Comparison of ENCODE assay signal across 24 cellular contexts in genomic region chr2:210442457-210442856, GRCh38. TPM values are rescaled to one million over a fixed set of nuclear protein-coding genes. Genes with fewer than 3 reads are reported as not detected.
DNase-seq lines count a peak whose midpoint lies in the region; ATAC-seq and TF ChIP-seq lines count a peak whose summit lies in the region.
"Had no signal": no experiment of that assay in that cellular context is flagged by ENCODE, and none has a peak within 500 bp of the region (broad histone marks: within the 10 kb centered on the region; RNA-seq: fewer than 3 reads in every experiment).

No MANE protein-coding gene starts in this region.

- H3K23ac ChIP-seq in H9 (ENCODE audit: insufficient read length, low read depth, low read length) = no peak overlapping the region

- H3K79me2 ChIP-seq in H9 (ENCODE audit: insufficient read depth, low read length) = no peaks in the 10 kb centered on the region

- H2BK5ac ChIP-seq in H9 (ENCODE audit: insufficient read length, low read length) = no peak overlapping the region

- no CpG with 5 or more reads among the region's 2 CpGs for WGBS in H9 (ENCODE audit: extremely low coverage, insufficient read length, low lambda C conversion rate)

- H3K4me1 ChIP-seq in H9 (ENCODE audit: insufficient read depth, low read length) = no peaks in the 10 kb centered on the region

- CTCF ChIA-PET in activated CD4-positive, alpha-beta T cell treated with anti-CD3 and anti-CD28 coated beads, Interleukin-2, amount 10 ng/mL, durations not matched to agents 7 days and 5 days (lab: Charles Lee) = no interaction called here

- no peaks in the 10 kb centered on the region for H3K23me2 ChIP-seq in H9 (ENCODE audit: insufficient read length, low read depth, low read length, poor library complexity, severe bottlenecking)

- no peak overlapping the region for H3K14ac ChIP-seq in H9 (ENCODE audit: insufficient read depth, low read length)

- H3T11ph ChIP-seq in H9 (ENCODE audit: low read length) = no peak overlapping the region

- H4K8ac ChIP-seq in H9 (replicated peaks; ENCODE audit: insufficient read length, low read depth, low read length) = no peak overlapping the region

- H3K27ac Mint-ChIP-seq in activated CD4-positive, alpha-beta T cell treated with anti-CD3 and anti-CD28 coated beads, Interleukin-2, amount 10 ng/mL, durations not matched to agents 7 days and 5 days = peak overlapping the region; percentile 28
- 0 out of 7 replicates have a peak overlapping the region, but pooled peaks of 1 of the 3 experiments have one; percentile 40 for H3K27ac Mint-ChIP-seq in H9
- H3K27ac Mint-ChIP-seq: IgD-negative memory B cell, type B pancreatic cell had no signal

- H2BK15ac ChIP-seq in H9 (ENCODE audit: low read depth, low read length) = no peak overlapping the region

- H3K27ac ChIP-seq in H9 (ENCODE audit: insufficient read length, low read depth, low read length) = no peak overlapping the region
- H3K27ac ChIP-seq: coronary artery, epithelial cell of prostate had no signal

- no peaks in the 10 kb centered on the region for H3K27me3 Mint-ChIP-seq in activated CD4-positive, alpha-beta T cell treated with anti-CD3 and anti-CD28 coated beads, Interleukin-2, amount 10 ng/mL, durations not matched to agents 7 days and 5 days
- H3K27me3 Mint-ChIP-seq in H9 (ENCODE audit: low read depth) = peaks cover 1% of the 10 kb centered on the region; the same call in 1 of the 2 replicates
- H3K27me3 Mint-ChIP-seq: IgD-negative memory B cell, type B pancreatic cell had no signal

- H3K4me2 ChIP-seq in H9 (ENCODE audit: insufficient read depth, insufficient read length, low read length) = no peak overlapping the region
- H3K4me2 ChIP-seq: SK-N-SH had no signal

- no peak overlapping the region for H4K91ac ChIP-seq in H9 (ENCODE audit: insufficient read length, low read depth, low read length)

- no peak overlapping the region for H3K4me3 Mint-ChIP-seq in activated CD4-positive, alpha-beta T cell treated with anti-CD3 and anti-CD28 coated beads, Interleukin-2, amount 10 ng/mL, durations not matched to agents 7 days and 5 days
- no peak overlapping the region for H3K4me3 Mint-ChIP-seq in H9
- H3K4me3 Mint-ChIP-seq: IgD-negative memory B cell, neural crest cell, type B pancreatic cell had no signal

- POLR2A ChIA-PET in activated CD4-positive, alpha-beta T cell treated with anti-CD3 and anti-CD28 coated beads, Interleukin-2, amount 10 ng/mL, durations not matched to agents 7 days and 5 days (lab: Charles Lee) = no interaction called here

- no peak overlapping the region for H3K56ac ChIP-seq in H9 (ENCODE audit: insufficient read length, low read depth, low read length)

- peaks cover 13% of the 10 kb centered on the region for H3K4me1 Mint-ChIP-seq in activated CD4-positive, alpha-beta T cell treated with anti-CD3 and anti-CD28 coated beads, Interleukin-2, amount 10 ng/mL, durations not matched to agents 7 days and 5 days
- peaks cover 27% of the 10 kb centered on the region in 2 experiments for H3K4me1 Mint-ChIP-seq in H9
- H3K4me1 Mint-ChIP-seq: neural crest cell had no signal

- no peak overlapping the region for H2BK12ac ChIP-seq in H9 (ENCODE audit: insufficient read length, low read depth, low read length)

- H3K4ac ChIP-seq in H9 (ENCODE audit: low read depth, low read length) = no peak overlapping the region

- TF ChIP-seq CTCF in H9 (conservative IDR thresholded peaks at IDR 0.05) = no peak

- H4K5ac ChIP-seq in H9 (ENCODE audit: insufficient read length, low read depth, low read length) = no peak overlapping the region

- H2AK5ac ChIP-seq in H9 (ENCODE audit: insufficient read length, low read length) = no peak overlapping the region

- no peak overlapping the region for H2BK20ac ChIP-seq in H9 (ENCODE audit: low read depth, low read length, poor library complexity, severe bottlenecking)

- H4K20me1 ChIP-seq in H9 (ENCODE audit: control insufficient read depth, insufficient read depth, insufficient read length) = no peaks in the 10 kb centered on the region

- no peaks in the 10 kb centered on the region for H3K79me1 ChIP-seq in H9 (ENCODE audit: insufficient read depth, low read depth, low read length, poor library complexity, severe bottlenecking)

- no peak for DNase-seq in activated CD4-positive, alpha-beta T cell treated with anti-CD3 and anti-CD28 coated beads, Interleukin-2, amount 10 ng/mL, durations not matched to agents 7 days and 5 days
- no peak for DNase-seq in activated CD4-positive, alpha-beta T cell treated with anti-CD3 and anti-CD28 coated beads, Interleukin-2, amount 50 U/mL, for 48 hours
- no peak for DNase-seq in COR-L47 (lab: John Stamatoyannopoulos, UW)
- no peak for DNase-seq in H9
- DNase-seq: 8988T; activated CD8-positive, alpha-beta memory T cell treated with anti-CD3 and anti-CD28 coated beads for 24 hours; activated effector memory CD4-positive, alpha-beta T cell treated with Interleukin-2 at 50 U/mL for 16 hours; aorta; islet precursor cell; mesenchymal stem cell; NCI-H1105 treated with DMSO at 0.1 percent for 48 hours; NCI-H510A treated with DMSO at 0.1 percent for 48 hours; SK-N-SH; stimulated activated CD4-positive, alpha-beta T cell treated with anti-CD3 and anti-CD28 coated beads, Interleukin-4, amount 100 ng/mL, for 24 hours had no signal

- peaks cover 32% of the 10 kb centered on the region for H3K36me3 Mint-ChIP-seq in activated CD4-positive, alpha-beta T cell treated with anti-CD3 and anti-CD28 coated beads, Interleukin-2, amount 10 ng/mL, durations not matched to agents 7 days and 5 days (ENCODE audit: low read depth)
- peaks cover 14 to 29% (median 19%) of the 10 kb centered on the region in 3 experiments for H3K36me3 Mint-ChIP-seq in H9 (ENCODE audit: insufficient read depth in 1 of 3, low read depth in 3 of 3)

- no peak overlapping the region for H2BK120ac ChIP-seq in H9 (ENCODE audit: low read depth, low read length, poor library complexity, severe bottlenecking)

- H3K18ac ChIP-seq in H9 (ENCODE audit: insufficient read length, low read depth, low read length) = no peak overlapping the region

- peak; percentile 72 for ATAC-seq in HG02642 (IDR thresholded peaks at IDR 0.05; ENCODE audit: poor library complexity, unreplicated experiment)
- peak; percentile 79 for ATAC-seq in HG03442 (IDR thresholded peaks at IDR 0.05; ENCODE audit: unreplicated experiment)
- no peak for ATAC-seq in GM18867 (IDR thresholded peaks at IDR 0.05; ENCODE audit: unreplicated experiment)
- ATAC-seq in GM19328 (IDR thresholded peaks at IDR 0.05; ENCODE audit: unreplicated experiment) = no peak
- ATAC-seq: sciatic nerve had no signal

- no peaks in the 10 kb centered on the region for H3K27me3 ChIP-seq in H9 (ENCODE audit: insufficient read depth, low read length)

- peaks cover 2% of the 10 kb centered on the region for H3K9me3 Mint-ChIP-seq in activated CD4-positive, alpha-beta T cell treated with anti-CD3 and anti-CD28 coated beads, Interleukin-2, amount 10 ng/mL, durations not matched to agents 7 days and 5 days
- peaks cover 6 to 9% of the 10 kb centered on the region in 2 experiments; a peak in 3 of 5 replicates for H3K9me3 Mint-ChIP-seq in H9

- no peak overlapping the region for H3K9ac ChIP-seq in H9 (ENCODE audit: extremely low read depth, insufficient read length, low read length)
- H3K9ac ChIP-seq: SK-N-SH had no signal

- H2AFZ ChIP-seq in H9 (ENCODE audit: low read length) = no peak overlapping the region

- no peaks in the 10 kb centered on the region for H3K9me3 ChIP-seq in H9 (ENCODE audit: control insufficient read depth, low read depth, low read length)
- H3K9me3 ChIP-seq: SK-N-SH had no signal

RNA-seq across cellular contexts. Expression of gene LANCL1, which starts 34.1 kb away (rescaled TPM):
- 10 to 100 TPM; 34.3 to 39.5 TPM for total RNA-seq in activated CD4-positive, alpha-beta T cell treated with anti-CD3 and anti-CD28 coated beads, Interleukin-2, amount 10 ng/mL, durations not matched to agents 7 days and 5 days
- 47.8 and 49.9 TPM in 2 replicates for total RNA-seq in H9 (2021)

Comparison
In these comparisons a context has a peak if more than half of its experiments do, and no peak if none do; other contexts are left out.
1. ATAC-seq: peak in HG02642 (single experiment) and HG03442 (single experiment); none in GM18867 (single experiment) and GM19328 (single experiment).